Comparison of ENCODE assay signal across 19 cellular contexts in genomic region chr16:68612996-68613395, GRCh38. TPM values are rescaled to one million over a fixed set of nuclear protein-coding genes. Genes with fewer than 3 reads are reported as not detected.
DNase-seq lines count a peak whose midpoint lies in the region; ATAC-seq and TF ChIP-seq lines count a peak whose summit lies in the region.
"Had no signal": no experiment of that assay in that cellular context is flagged by ENCODE, and none has a peak within 500 bp of the region (broad histone marks: within the 10 kb centered on the region; RNA-seq: fewer than 3 reads in every experiment).

No MANE protein-coding gene starts in this region.

- ATAC-seq in HG03159 (IDR thresholded peaks at IDR 0.05; ENCODE audit: unreplicated experiment), result no peak

- 58% methylated on average over 3 of the region's 3 CpGs for WGBS in mammary epithelial cell (ENCODE audit: low coverage, missing lambda C conversion rate)
- 80 to 95% methylated on average over 1 to 3 of the region's 3 CpGs for WGBS in transverse colon (ENCODE audit: low coverage in 1 of 2), 2 donors

- no peaks in the 10 kb centered on the region for H4K20me1 ChIP-seq in mammary epithelial cell (ENCODE audit: insufficient read depth, low read length)

- no peak for TF ChIP-seq POLR2A in transverse colon (IDR thresholded peaks at IDR 0.05)

- no peak overlapping the region for H3K4me2 ChIP-seq in mammary epithelial cell (ENCODE audit: insufficient read depth, low read depth, low read length)

- DNase-seq in LHCN-M2 (ENCODE audit: low read depth), result peak; percentile 40
- peak; percentile 97 for DNase-seq in amniotic epithelial cell (ENCODE audit: low read depth)
- peak; percentile 51 for DNase-seq in mammary epithelial cell
- peak; percentile 19 for DNase-seq in renal cortical epithelial cell (ENCODE audit: low read depth)
- no peak for DNase-seq in transverse colon
- no peak for DNase-seq in NCI-H510A (lab: John Stamatoyannopoulos, UW)
- DNase-seq: BE2C; C1 segment of cervical spinal cord; CD4-positive, CD25-positive, alpha-beta regulatory T cell; CD8-positive, alpha-beta memory T cell; COR-L47; DMS 273 treated with DMSO at 0.1 percent for 48 hours; DMS53; DND-41; EL; GM23248 had no signal

- intact Hi-C loops in mammary epithelial cell (cut with micrococcal nuclease) (no loop called here), transverse colon (cut with DNase I; ENCODE audit: low total_unique reads) (no loop called here)

- H3K27ac ChIP-seq in mammary epithelial cell (ENCODE audit: insufficient read depth, low read depth, low read length) (no peak overlapping the region), transverse colon (no peak overlapping the region)
- H3K27ac ChIP-seq: GM23248 had no signal

- BruUV-seq in mammary epithelial cell (replicated peaks; lab: Mats Ljungman, UMichigan), result no TSS peak

- dilution Hi-C loops in mammary epithelial cell (cut with HindIII; ENCODE audit: low sequenced_read_pairs), result no loop called here

- no peak overlapping the region for H3K9ac ChIP-seq in mammary epithelial cell (ENCODE audit: insufficient read depth, low read length)
- H3K9ac ChIP-seq: GM23248 had no signal

- in situ Hi-C loops in mammary epithelial cell (cut with MboI; ENCODE audit: low sequenced_read_pairs in 2 of 2), result no loop called here
- in situ Hi-C loops in transverse colon (cut with MboI; ENCODE audit: low pct_ligation_motif_present in 1 of 4, low pct_unique_long_range_greater_than_20kb in 1 of 4, low sequenced_read_pairs in 3 of 4), result no loop called here

- H3K36me3 ChIP-seq in mammary epithelial cell (ENCODE audit: insufficient read depth, low read length) (no peaks in the 10 kb centered on the region), transverse colon (no peaks in the 10 kb centered on the region)
- H3K36me3 ChIP-seq: BE2C, HAP-1 had no signal

- CTCF ChIA-PET in mammary epithelial cell (lab: Charles Lee; ENCODE audit: low non-redundant PET), result interaction anchor here (0.5 to 0.7 kb wide), 3 partner anchors 22 to 88 kb away, joined by 3 to 5 read pairs (median 4); no protein-coding TSS in a partner anchor

- H2AFZ ChIP-seq in mammary epithelial cell (ENCODE audit: low read depth, low read length), result no peak overlapping the region
- H2AFZ ChIP-seq: GM23248 had no signal

- H3K4me3 ChIP-seq in mammary epithelial cell (replicated peaks in 1 of 3; ENCODE audit: insufficient read depth in 1 of 3, low read depth in 2 of 3, low read length in 3 of 3) (no peak overlapping the region), transverse colon (no peak overlapping the region)
- H3K4me3 ChIP-seq: GM23248, HAP-1 had no signal

- no peaks in the 10 kb centered on the region for H3K27me3 ChIP-seq in mammary epithelial cell (ENCODE audit: insufficient read depth, low read length)
- H3K27me3 ChIP-seq in transverse colon, result no peaks in the 10 kb centered on the region
- H3K27me3 ChIP-seq: BE2C had no signal

- no peak for TF ChIP-seq CTCF in mammary epithelial cell (conservative IDR thresholded peaks at IDR 0.05 in 1 of 2, IDR thresholded peaks at IDR 0.05 in 1 of 2; ENCODE audit: extremely low read depth in 1 of 2, insufficient read depth in 1 of 2, low read depth in 1 of 2, low read length in 2 of 2)
- TF ChIP-seq CTCF in transverse colon (IDR thresholded peaks at IDR 0.05), result no peak

- TF ChIP-seq EP300 in transverse colon (IDR thresholded peaks at IDR 0.05; ENCODE audit: low read depth), result no peak

- peaks cover 8% of the 10 kb centered on the region for H3K4me1 ChIP-seq in mammary epithelial cell (ENCODE audit: insufficient read depth, low read length)
- no peaks in the 10 kb centered on the region for H3K4me1 ChIP-seq in transverse colon
- H3K4me1 ChIP-seq: BE2C, HAP-1 had no signal

- peaks cover 9% of the 10 kb centered on the region for H3K9me3 ChIP-seq in mammary epithelial cell (replicated peaks; ENCODE audit: insufficient read depth, low read length)
- peaks cover 0 to 5% of the 10 kb centered on the region in 2 donors for H3K9me3 ChIP-seq in transverse colon
- H3K9me3 ChIP-seq: BE2C had no signal

- no peaks in the 10 kb centered on the region for H3K79me2 ChIP-seq in mammary epithelial cell (ENCODE audit: insufficient read depth, low read length)

RNA-seq across cellular contexts. Expression of gene CDH3, which starts 32.1 kb away (rescaled TPM):
- total RNA-seq in LHCN-M2 (2014; rRNA removed) (not detected in 2 replicates), mammary epithelial cell (100 to 1,000 TPM; 628 to 995 TPM), renal cortical epithelial cell (132 and 198 TPM in 2 replicates), transverse colon (1 to 10 TPM in 1 of 4 donors, under 1 TPM in 1, not detected in 2; 0.32 to 2.0 TPM)
- polyA plus RNA-seq in LHCN-M2 (2012), result not detected
- polyA plus RNA-seq in mammary epithelial cell, result 560 TPM
- polyA minus RNA-seq in mammary epithelial cell, result 703 TPM
- total RNA-seq: CD8-positive, alpha-beta memory T cell; GM23248; H4 had no signal
- polyA plus RNA-seq: GM23248 had no signal

Comparison
In these comparisons a context has a peak if more than half of its experiments do, and no peak if none do; other contexts are left out.
1. DNase-seq: peak in LHCN-M2 (single experiment), amniotic epithelial cell (single experiment), mammary epithelial cell (single experiment) and renal cortical epithelial cell (single experiment); none in transverse colon (single experiment) and NCI-H510A (single experiment).
2. RNA of gene CDH3, which starts 32.1 kb away (total RNA-seq): 628 to 995 TPM in mammary epithelial cell and 132 to 198 TPM in renal cortical epithelial cell; 0.32 to 2.0 TPM in transverse colon and not detected in LHCN-M2; every median in the first group is over 10 times any median in the second.